21 cellular contexts compared by ENCODE assay signal in genomic region chr10:7090529-7090928, GRCh38.
A peak's percentile ranks its signal among the peaks of the same experiment; 100 is the strongest.
DNase-seq lines count a peak whose midpoint lies in the region; ATAC-seq and TF ChIP-seq lines count a peak whose summit lies in the region.
"Had no signal": no experiment of that assay in that cellular context is flagged by ENCODE, and none has a peak within 500 bp of the region (broad histone marks: within the 10 kb centered on the region; RNA-seq: fewer than 3 reads in every experiment).

No MANE protein-coding gene starts in this region.

- intact Hi-C loops in MCF 10A (cut with micrococcal nuclease): no loop called here
- intact Hi-C loops in breast epithelium (cut with DNase I; ENCODE audit: low total_unique reads): no loop called here
- intact Hi-C loops in prostate gland (cut with DNase I): loop anchor here (10.0 kb wide), 1 partner anchor 174 kb away; no protein-coding TSS in a partner anchor
- intact Hi-C loops in lower lobe of right lung (cut with DNase I): no loop called here

- H3K9me3 ChIP-seq in breast epithelium: no peaks in the 10 kb centered on the region
- H3K9me3 ChIP-seq in prostate gland: no peaks in the 10 kb centered on the region
- no peaks in the 10 kb centered on the region for H3K9me3 ChIP-seq in lower lobe of right lung
- H3K9me3 ChIP-seq: upper lobe of left lung had no signal

- no peak for DNase-seq in MCF 10A (ENCODE audit: unreplicated experiment)
- DNase-seq in breast epithelium (ENCODE audit: low spot score in 2 of 2): no peak
- peak; percentile 15 for DNase-seq in fibroblast of mammary gland (ENCODE audit: low read depth)
- DNase-seq in prostate gland (ENCODE audit: low spot score): peak; percentile 12
- DNase-seq in activated CD4-positive, CD25-positive, alpha-beta regulatory T cell treated with anti-CD3 and anti-CD28 coated beads, Interleukin-2, amount 50 U/mL, for 72 hours: no peak
- no peak for DNase-seq in lower lobe of right lung
- DNase-seq: activated B cell treated with CpG ODN at 0.5 μM for 24 hours; activated CD4-positive, alpha-beta memory T cell treated with anti-CD3 and anti-CD28 coated beads, Interleukin-2, amount 10 ng/mL, durations not matched to agents 7 days and 5 days; activated effector memory CD4-positive, alpha-beta T cell treated with anti-CD3 and anti-CD28 coated beads, Interleukin-2, amount 50 U/mL, for 16 hours; activated T-cell treated with anti-CD3 and anti-CD28 coated beads for 4 hours; NCI-H146; NCI-H69; RPMI8226; T-helper 9 cell; upper lobe of left lung had no signal

- WGBS in prostate gland: 20% methylated on average over 5 of the region's 5 CpGs
- 36% methylated on average over 5 of the region's 5 CpGs for WGBS in urinary bladder

- POLR2A ChIA-PET in MCF 10A (lab: Yijun Ruan, JAX): interaction anchor here (0.8 to 0.9 kb wide), 2 partner anchors 109 to 308 kb away, joined by 3 read pairs; no protein-coding TSS in a partner anchor

- H3K4me1 Mint-ChIP-seq in MCF 10A (ENCODE audit: insufficient read depth, unreplicated experiment): peaks cover 31% of the 10 kb centered on the region
- H3K4me1 Mint-ChIP-seq: activated B cell treated with CpG ODN at 0.5 μM for 24 hours; activated CD4-positive, alpha-beta memory T cell treated with anti-CD3 and anti-CD28 coated beads, Interleukin-2, amount 10 ng/mL, durations not matched to agents 7 days and 5 days had no signal

- H3K4me1 ChIP-seq in breast epithelium (no peaks in the 10 kb centered on the region), prostate gland (replicated peaks) (no peaks in the 10 kb centered on the region), urinary bladder (ENCODE audit: insufficient read depth) (peaks cover 2% of the 10 kb centered on the region), lower lobe of right lung (no peaks in the 10 kb centered on the region)

- no peak overlapping the region for H3K4me3 Mint-ChIP-seq in MCF 10A (ENCODE audit: unreplicated experiment)
- H3K4me3 Mint-ChIP-seq: activated B cell treated with CpG ODN at 0.5 μM for 24 hours; activated CD4-positive, alpha-beta memory T cell treated with anti-CD3 and anti-CD28 coated beads, Interleukin-2, amount 10 ng/mL, durations not matched to agents 7 days and 5 days; neural crest cell; stimulated activated naive CD8-positive, alpha-beta T cell treated with anti-CD3 and anti-CD28 coated beads, Interleukin-15, Interleukin-2, amounts not matched to agents 100 ng/mL and 50 ng/mL, for 24 hours had no signal

- no peak for TF ChIP-seq CTCF in MCF 10A (IDR thresholded peaks at IDR 0.05; ENCODE audit: unreplicated experiment)
- no peak for TF ChIP-seq CTCF in breast epithelium (IDR thresholded peaks at IDR 0.05)
- no peak for TF ChIP-seq CTCF in fibroblast of mammary gland (conservative IDR thresholded peaks at IDR 0.05; ENCODE audit: control insufficient read depth, insufficient read depth, low read depth, low read length)
- TF ChIP-seq CTCF in prostate gland (IDR thresholded peaks at IDR 0.05): no peak
- no peak for TF ChIP-seq CTCF in lower lobe of right lung (IDR thresholded peaks at IDR 0.05)

- H3K36me3 Mint-ChIP-seq in MCF 10A (ENCODE audit: insufficient read depth, unreplicated experiment): no peaks in the 10 kb centered on the region

- no peak for TF ChIP-seq POLR2A in breast epithelium (IDR thresholded peaks at IDR 0.05)
- TF ChIP-seq POLR2A in prostate gland (IDR thresholded peaks at IDR 0.05): no peak

- CTCF ChIA-PET in MCF 10A (lab: Yijun Ruan, JAX): interaction anchor here (1.3 kb wide), 1 partner anchor 171 kb away, joined by 4 read pairs; no protein-coding TSS in a partner anchor

- no peak for ATAC-seq in GM19328 (IDR thresholded peaks at IDR 0.05; ENCODE audit: unreplicated experiment)
- ATAC-seq in lower lobe of right lung: no peak
- ATAC-seq: foreskin keratinocyte, SK-N-SH treated with all-trans-retinoic acid at 6 μM for 48 hours had no signal

- H3K4me3 ChIP-seq in breast epithelium: no peak overlapping the region
- no peak overlapping the region for H3K4me3 ChIP-seq in fibroblast of mammary gland (ENCODE audit: control insufficient read depth, low read depth, low read length)
- H3K4me3 ChIP-seq in prostate gland: no peak overlapping the region
- H3K4me3 ChIP-seq in urinary bladder (ENCODE audit: low read depth, low read length): no peak overlapping the region
- H3K4me3 ChIP-seq in lower lobe of right lung: no peak overlapping the region
- H3K4me3 ChIP-seq: upper lobe of left lung had no signal

- H3K9me3 Mint-ChIP-seq in MCF 10A (ENCODE audit: unreplicated experiment): no peaks in the 10 kb centered on the region
- H3K9me3 Mint-ChIP-seq: activated B cell treated with CpG ODN at 0.5 μM for 24 hours; activated CD4-positive, alpha-beta memory T cell treated with anti-CD3 and anti-CD28 coated beads, Interleukin-2, amount 10 ng/mL, durations not matched to agents 7 days and 5 days; stimulated activated naive CD8-positive, alpha-beta T cell treated with anti-CD3 and anti-CD28 coated beads, Interleukin-15, Interleukin-2, amounts not matched to agents 100 ng/mL and 50 ng/mL, for 24 hours had no signal

- no TSS peak for BruUV-seq in MCF 10A (replicated peaks; lab: Mats Ljungman, UMichigan)

- peak overlapping the region; percentile 81 for H3K27ac Mint-ChIP-seq in MCF 10A (ENCODE audit: low read depth, unreplicated experiment)
- H3K27ac Mint-ChIP-seq: activated B cell treated with CpG ODN at 0.5 μM for 24 hours; activated CD4-positive, alpha-beta memory T cell treated with anti-CD3 and anti-CD28 coated beads, Interleukin-2, amount 10 ng/mL, durations not matched to agents 7 days and 5 days; stimulated activated naive CD8-positive, alpha-beta T cell treated with anti-CD3 and anti-CD28 coated beads, Interleukin-15, Interleukin-2, amounts not matched to agents 100 ng/mL and 50 ng/mL, for 24 hours had no signal

- H3K27ac ChIP-seq in breast epithelium: peak overlapping the region in 1 of 2 donors; percentile 55
- H3K27ac ChIP-seq in prostate gland: no peak overlapping the region
- H3K27ac ChIP-seq in urinary bladder (ENCODE audit: low read depth): peak overlapping the region; percentile 43
- no peak overlapping the region for H3K27ac ChIP-seq in lower lobe of right lung
- H3K27ac ChIP-seq: foreskin keratinocyte, upper lobe of left lung had no signal

- no peaks in the 10 kb centered on the region for H3K27me3 ChIP-seq in breast epithelium
- H3K27me3 ChIP-seq in prostate gland (replicated peaks; ENCODE audit: insufficient read depth): no peaks in the 10 kb centered on the region
- no peaks in the 10 kb centered on the region for H3K27me3 ChIP-seq in lower lobe of right lung (ENCODE audit: low read depth)
- H3K27me3 ChIP-seq: foreskin keratinocyte, upper lobe of left lung had no signal

- H3K27me3 Mint-ChIP-seq in MCF 10A (ENCODE audit: insufficient read depth, unreplicated experiment): no peaks in the 10 kb centered on the region

- H3K36me3 ChIP-seq in breast epithelium (no peaks in the 10 kb centered on the region), prostate gland (no peaks in the 10 kb centered on the region), urinary bladder (ENCODE audit: insufficient read depth) (no peaks in the 10 kb centered on the region), lower lobe of right lung (no peaks in the 10 kb centered on the region)
- H3K36me3 ChIP-seq: upper lobe of left lung had no signal

Comparison
In these comparisons a context has a peak if more than half of its experiments do, and no peak if none do; other contexts are left out.
1. DNase-seq: peak in fibroblast of mammary gland (single experiment) and prostate gland (single experiment); none in MCF 10A (single experiment), breast epithelium (0 of 2), activated CD4-positive, CD25-positive, alpha-beta regulatory T cell treated with anti-CD3 and anti-CD28 coated beads, Interleukin-2, amount 50 U/mL, for 72 hours (single experiment) and lower lobe of right lung (single experiment).